In the genomic region with DNA sequence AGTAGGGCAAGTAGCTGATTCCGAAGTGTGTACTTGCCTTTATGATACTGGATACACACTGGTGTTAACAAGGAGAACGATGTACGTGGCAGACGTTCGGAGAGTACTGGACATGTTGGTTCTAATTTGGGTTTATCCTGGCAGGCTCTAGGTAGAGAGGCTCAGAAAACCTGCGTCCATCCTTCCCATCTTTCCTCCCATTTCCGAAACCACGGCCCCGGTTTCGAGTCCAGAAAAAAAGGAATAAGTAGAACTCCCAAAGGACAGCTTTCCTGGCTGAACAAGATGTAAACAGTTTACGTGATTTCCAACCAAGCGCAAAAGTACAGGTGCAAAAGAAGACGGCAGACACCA, we compare ENCODE assay signal across 8 cellular contexts. TPM values are rescaled to one million over a fixed set of nuclear protein-coding genes. Genes with fewer than 3 reads are reported as not detected.
A peak's percentile ranks its signal among the peaks of the same experiment; 100 is the strongest.
DNase-seq lines count a peak whose midpoint lies in the region; ATAC-seq, FAIRE-seq and TF ChIP-seq lines count a peak whose summit lies in the region.

No MANE protein-coding gene starts in this region.

- H3K9me3 ChIP-seq in Panc1 (ENCODE audit: control insufficient read depth, insufficient read depth, low read depth, low read length) (no peaks in the 10 kb centered on the region), pancreas (no peaks in the 10 kb centered on the region)

- H3K4me3 ChIP-seq in Panc1 (ENCODE audit: low read depth in 2 of 2, low read length in 2 of 2): peak overlapping the region; percentile 92 to 95
- peak overlapping the region; percentile 93 to 99 (median 96) for H3K4me3 ChIP-seq in pancreas

- WGBS in pancreas, 2 donors: 0% methylated on average over 13 of the region's 13 CpGs

- POLR2A ChIA-PET in Panc1 (lab: Charles Lee): no interaction called here

- ATAC-seq in GM18858 (IDR thresholded peaks at IDR 0.05; ENCODE audit: unreplicated experiment) (peak; percentile 2), HG02610 (IDR thresholded peaks at IDR 0.05; ENCODE audit: unreplicated experiment) (peak; percentile 11), Panc1 (peak; percentile 60), pancreas (peak; percentile 14 to 22 (median 20))

- in situ Hi-C loops in Panc1 (cut with HindIII; ENCODE audit: low pct_unique_long_range_greater_than_20kb, low sequenced_read_pairs): no loop called here

- CTCF ChIA-PET in Panc1 (lab: Charles Lee): interaction anchor here (0.6 kb wide), 1 partner anchor 26 kb away, joined by 6 read pairs; no protein-coding TSS in a partner anchor

- TF ChIP-seq CTCF in Panc1 (IDR thresholded peaks at IDR 0.05) (no peak), pancreas (IDR thresholded peaks at IDR 0.05) (no peak)

- BruUV-seq in Panc1 (replicated peaks; lab: Mats Ljungman, UMichigan): no TSS peak

- no peak for FAIRE-seq in pancreas (lab: Jason Lieb, UNC)

- H3K27me3 ChIP-seq in Panc1 (ENCODE audit: control insufficient read depth, insufficient read depth, low read length) (no peaks in the 10 kb centered on the region), pancreas (no peaks in the 10 kb centered on the region)

- no peak for DNase-seq in Panc1 (ENCODE audit: low read depth, low spot score)
- DNase-seq in fibroblast of peridontal ligament (ENCODE audit: extremely low read depth): peak; percentile 24
- no peak for DNase-seq in pancreas
- DNase-seq in dermis blood vessel endothelial cell: no peak
- no peak for DNase-seq in ecto neural progenitor cell (ENCODE audit: low spot score)
- no peak for DNase-seq in NCI-H187 (lab: John Stamatoyannopoulos, UW)

- H3K27ac ChIP-seq in Panc1 (ENCODE audit: low read length) (peak overlapping the region; percentile 86), pancreas (peak overlapping the region; percentile 60 to 78 (median 72))

- H3K4me1 ChIP-seq in Panc1 (ENCODE audit: control insufficient read depth, insufficient read depth, low read length): peaks cover 3% of the 10 kb centered on the region; the same call in 1 of the 2 replicates
- peaks cover 14 to 30% (median 23%) of the 10 kb centered on the region in 3 donors for H3K4me1 ChIP-seq in pancreas

- intact Hi-C loops in Panc1 (cut with micrococcal nuclease; ENCODE audit: unreplicated experiment) (no loop called here), pancreas (cut with DNase I) (no loop called here)

- H3K36me3 ChIP-seq in Panc1 (ENCODE audit: control insufficient read depth, insufficient read depth, low read length): peaks cover 6% of the 10 kb centered on the region; the same call in 1 of the 2 replicates
- no peaks in the 10 kb centered on the region for H3K36me3 ChIP-seq in pancreas

RNA-seq across cellular contexts. Expression of a gene that starts 0.3 kb away (rescaled TPM):
- total RNA-seq in Panc1 (2021; ENCODE audit: unreplicated experiment) (32.4 TPM), pancreas (10 to 100 TPM; 18.6 to 31.2 (median 26.9) TPM), dermis blood vessel endothelial cell (66.9 and 79.3 TPM in 2 replicates)
- polyA plus RNA-seq in Panc1 (2012; ENCODE audit: insufficient read length): 15.6 TPM
- polyA plus RNA-seq in pancreas: 10 to 100 TPM in 1 of 2 donors, 1 to 10 TPM in 1; 6.2 to 15.1 TPM

RNA-seq across cellular contexts. Expression of a gene that starts 8.4 kb away (rescaled TPM):
- 0.13 TPM for total RNA-seq in Panc1 (2021; ENCODE audit: unreplicated experiment)
- polyA plus RNA-seq in Panc1 (2012; ENCODE audit: insufficient read length): not detected
- total RNA-seq in pancreas: under 1 TPM in 3 of 6 donors, not detected in 3; 0.03 to 0.09 (median 0.06) TPM
- polyA plus RNA-seq in pancreas: under 1 TPM; 0.09 to 0.15 TPM
- 0.17 and 0.28 TPM in 2 replicates for total RNA-seq in dermis blood vessel endothelial cell

RNA-seq across cellular contexts. Expression of a gene that starts 54.8 kb away (rescaled TPM):
- total RNA-seq in Panc1 (2021; ENCODE audit: unreplicated experiment) (48.1 TPM), pancreas (10 to 100 TPM; 12.6 to 31.4 (median 22.8) TPM), dermis blood vessel endothelial cell (58.2 and 72.3 TPM in 2 replicates)
- 17.9 TPM for polyA plus RNA-seq in Panc1 (2012; ENCODE audit: insufficient read length)
- polyA plus RNA-seq in pancreas: 1 to 10 TPM; 4.2 to 7.2 TPM

Comparison
In these comparisons a context has a peak if more than half of its experiments do, and no peak if none do; other contexts are left out.
1. ATAC-seq: peak in every context shown above with its lines; median percentile 60 in Panc1; 20 in pancreas; 11 in HG02610; 2 in GM18858.